ENCODE assay signal across 8 cellular contexts in the genomic region with DNA sequence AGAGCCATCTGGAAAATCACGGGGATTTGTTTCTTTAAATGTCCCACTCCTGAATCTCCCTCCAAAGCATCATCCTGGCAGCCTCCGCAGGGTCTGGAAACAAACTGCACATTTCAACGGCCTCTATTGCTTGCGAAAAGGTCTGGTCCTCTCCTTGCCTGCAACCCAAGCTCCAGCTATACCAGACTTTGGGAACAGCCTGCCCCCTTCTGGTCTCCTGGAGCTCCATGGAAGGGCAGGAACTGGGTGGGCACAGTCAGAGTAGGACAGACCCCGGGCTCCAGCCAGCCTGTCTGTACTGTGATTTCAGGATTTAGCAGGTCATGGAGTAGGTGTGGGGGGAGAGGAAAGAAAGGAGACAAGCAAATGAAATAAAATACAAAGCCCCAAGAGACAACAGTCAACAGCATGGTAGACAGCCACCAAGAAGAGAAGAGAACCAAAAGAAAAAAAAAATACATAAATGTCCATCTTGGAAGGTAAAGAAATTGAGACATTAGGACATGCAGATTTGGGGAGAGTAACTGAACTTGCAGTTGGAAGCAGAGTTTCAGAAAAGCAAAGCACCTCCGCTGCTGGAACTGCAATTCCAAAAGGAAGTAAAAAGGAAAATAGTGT. TPM values are rescaled to one million over a fixed set of nuclear protein-coding genes. Genes with fewer than 3 reads are reported as not detected.
A peak's percentile ranks its signal among the peaks of the same experiment; 100 is the strongest.
DNase-seq lines count a peak whose midpoint lies in the region; ATAC-seq, FAIRE-seq and TF ChIP-seq lines count a peak whose summit lies in the region.

No MANE protein-coding gene starts in this region.

- POLR2A ChIA-PET in GM12878 (lab: Charles Lee): interaction anchor here (0.6 to 3.9 kb wide), 12 partner anchors 16 to 1321 kb away, joined by 3 to 24 read pairs (median 4); no protein-coding TSS in a partner anchor

- 0 out of 2 replicates have a peak, but pooled peaks cover 2% of the 10 kb centered on the region for H4K20me1 ChIP-seq in GM12878 (ENCODE audit: control insufficient read depth, insufficient read depth)

- peak; percentile 65 for ATAC-seq in GM12878
- peak; percentile 84 for ATAC-seq in sciatic nerve
- no peak for ATAC-seq in HG03108 (IDR thresholded peaks at IDR 0.05; ENCODE audit: unreplicated experiment)
- ATAC-seq in GM18907 (IDR thresholded peaks at IDR 0.05; ENCODE audit: unreplicated experiment): no peak

- peak; percentile 84 for TF ChIP-seq RAD21 in GM12878 (IDR thresholded peaks at IDR 0.05; ENCODE audit: insufficient read depth, low read depth, low read length)

- intact Hi-C loops in GM12878 (cut with micrococcal nuclease; ENCODE audit: unreplicated experiment): loop anchor here (2.0 to 10.0 kb wide), 8 partner anchors 51 to 393 kb away; no protein-coding TSS in a partner anchor
- intact Hi-C loops in sciatic nerve (cut with DNase I): no loop called here

- SMC1A ChIA-PET in GM12878 (lab: Charles Lee; ENCODE audit: uncharacterized antibody, unreplicated experiment): interaction anchor here (0.6 to 8.5 kb wide), 51 partner anchors 10 to 607 kb away, joined by 3 to 119 read pairs (median 6); no protein-coding TSS in a partner anchor

- in situ Hi-C loops in GM12878 (cut with MboI): loop anchor here (5.0 kb wide), 2 partner anchors 166 to 211 kb away; no protein-coding TSS in a partner anchor

- H2AFZ ChIP-seq in GM12878 (ENCODE audit: control insufficient read depth, low read depth, low read length): no peak overlapping the region

- H3K27me3 ChIP-seq in BE2C (peaks cover 24% of the 10 kb centered on the region), Peyer's patch (no peaks in the 10 kb centered on the region), GM12878 (replicated peaks in 1 of 2; ENCODE audit: control insufficient read depth in 2 of 2, insufficient read depth in 2 of 2, low read length in 1 of 2) (peaks cover 0 to 3% of the 10 kb centered on the region in 2 experiments; a peak in 3 of 4 replicates)

- BruUV-seq in GM12878 (replicated peaks; lab: Mats Ljungman, UMichigan): TSS peak; percentile 44

- H3K27ac ChIP-seq in Peyer's patch (no peak overlapping the region), GM12878 (ENCODE audit: control insufficient read depth, insufficient read depth) (no peak overlapping the region)

- H3K9me3 ChIP-seq in BE2C (no peaks in the 10 kb centered on the region), Peyer's patch (no peaks in the 10 kb centered on the region), GM12878 (replicated peaks; ENCODE audit: control insufficient read depth, insufficient read depth, low read length) (no peaks in the 10 kb centered on the region; the same call in 2 of the 3 replicates), iPS-18c (ENCODE audit: control insufficient read depth, insufficient read depth, low read length) (peaks cover 2% of the 10 kb centered on the region)

- no peak for TF ChIP-seq EP300 in GM12878 (IDR thresholded peaks at IDR 0.05; ENCODE audit: borderline replicate concordance in 1 of 2, control insufficient read depth in 1 of 2, low read depth in 2 of 2, low read length in 2 of 2)

- H3K36me3 ChIP-seq in BE2C: no peaks in the 10 kb centered on the region
- H3K36me3 ChIP-seq in Peyer's patch: no peaks in the 10 kb centered on the region
- H3K36me3 ChIP-seq in GM12878 (ENCODE audit: control insufficient read depth in 2 of 2, insufficient read depth in 2 of 2, low read length in 1 of 2): no peaks in the 10 kb centered on the region

- H3K4me1 ChIP-seq in BE2C (no peaks in the 10 kb centered on the region), Peyer's patch (peaks cover 0 to 42% (median 17%) of the 10 kb centered on the region in 4 donors), GM12878 (ENCODE audit: control insufficient read depth, insufficient read depth, low read length) (peaks cover 17% of the 10 kb centered on the region)

- no peak for TF ChIP-seq POLR2A in Peyer's patch (IDR thresholded peaks at IDR 0.05)
- TF ChIP-seq POLR2A in GM12878 (IDR thresholded peaks at IDR 0.05; ENCODE audit: low read depth, low read length): no peak

- DNase-seq in BE2C (peak; percentile 83), HFF-Myc (ENCODE audit: extremely low read depth, low read depth) (peak; percentile 36), Peyer's patch (peak; percentile 73 to 86 (median 74)), GM12878 (ENCODE audit: low read depth, low spot score) (no peak), sciatic nerve (ENCODE audit: low spot score) (peak; percentile 85)

- peak; percentile 38 for FAIRE-seq in GM12878 (lab: Jason Lieb, UNC)

- H3K4me3 ChIP-seq in BE2C (ENCODE audit: low read depth, low read length): no peak overlapping the region
- peak overlapping the region; percentile 60 for H3K4me3 ChIP-seq in HFF-Myc (replicated peaks; ENCODE audit: low read depth, low read length)
- H3K4me3 ChIP-seq in Peyer's patch: peak overlapping the region in 2 of 4 donors; percentile 87 to 90
- peak overlapping the region; percentile 68; the same call in 1 of the 2 replicates for H3K4me3 ChIP-seq in GM12878
- H3K4me3 ChIP-seq in iPS-18c (ENCODE audit: insufficient read depth, low read depth, low read length): peak overlapping the region; percentile 75; the same call in 1 of the 2 replicates

- CTCF ChIA-PET in GM12878 (lab: Yijun Ruan, JAX): interaction anchor here (0.6 to 10.5 kb wide), 55 partner anchors 10 to 613 kb away, joined by 3 to 85 read pairs (median 5); no protein-coding TSS in a partner anchor

- 36% methylated on average over 6 of the region's 6 CpGs for WGBS in GM12878 (ENCODE audit: insufficient coverage, insufficient replicate concordance, low lambda C conversion rate, missing lambda C conversion rate)

- RAD21 ChIA-PET in GM12878 (lab: Charles Lee; ENCODE audit: unreplicated experiment): interaction anchor here (0.6 to 11.3 kb wide), 56 partner anchors 9 to 607 kb away, joined by 3 to 111 read pairs (median 6); no protein-coding TSS in a partner anchor

- TF ChIP-seq CTCF in BE2C (IDR thresholded peaks at IDR 0.05; ENCODE audit: low read depth, low read length) (peak; percentile 95), HFF-Myc (IDR thresholded peaks at IDR 0.05; ENCODE audit: low read depth, low read length, missing control alignments) (peak; percentile 81), Peyer's patch (IDR thresholded peaks at IDR 0.05) (peak; percentile 26 to 76 (median 66)), GM12878 (IDR thresholded peaks at IDR 0.05 in 2 of 3, conservative IDR thresholded peaks at IDR 0.05 in 1 of 3; ENCODE audit: control insufficient read depth in 2 of 3, extremely low read depth in 1 of 3, insufficient read depth in 1 of 3, low read depth in 3 of 3, low read length in 3 of 3) (peak; percentile 72 to 76 (median 72))

- H3K4me2 ChIP-seq in GM12878 (ENCODE audit: control insufficient read depth, insufficient read depth): peak overlapping the region; percentile 43

- peaks cover 6% of the 10 kb centered on the region for H3K79me2 ChIP-seq in GM12878 (ENCODE audit: control insufficient read depth, insufficient read depth, low read length)

- peak overlapping the region; percentile 16; the same call in 1 of the 2 replicates for H3K9ac ChIP-seq in GM12878 (ENCODE audit: control insufficient read depth, insufficient read depth, low read length)

TF ChIP-seq in GM12878, 131 proteins besides CTCF, POLR2A, EP300 and RAD21 (continues in another document):
- no peak for TF ChIP-seq ELK1 (IDR thresholded peaks at IDR 0.05; ENCODE audit: low read depth, low read length)
- no peak for TF ChIP-seq BHLHE40 (IDR thresholded peaks at IDR 0.05; ENCODE audit: borderline replicate concordance in 1 of 2, low read depth in 2 of 2, low read length in 1 of 2)
- no peak for TF ChIP-seq CBFB (IDR thresholded peaks at IDR 0.05; ENCODE audit: low read depth)
- no peak for TF ChIP-seq PBX3 (IDR thresholded peaks at IDR 0.05; ENCODE audit: insufficient replicate concordance, low read depth, low read length)
- no peak for TF ChIP-seq HDAC6 (IDR thresholded peaks at IDR 0.05; ENCODE audit: unreplicated experiment)
- TF ChIP-seq ZNF207 (IDR thresholded peaks at IDR 0.05; ENCODE audit: borderline replicate concordance): no peak
- no peak for TF ChIP-seq ESRRA (IDR thresholded peaks at IDR 0.05; ENCODE audit: low read length)

RNA-seq across cellular contexts. Expression of gene XYLT1, which starts 2.7 kb away (rescaled TPM):
- 0.25 TPM for polyA plus RNA-seq in BE2C (2012; ENCODE audit: insufficient read depth, insufficient read length, low read depth)
- total RNA-seq in Peyer's patch (10 to 100 TPM; 18.7 to 42.1 (median 37.7) TPM), GM12878 (2014; rRNA removed) (5.6 and 7.1 TPM in 2 replicates), GM12878 (2014; rRNA removed; fragmentation: Illumina TruSeq; extraction: Trizol) (7.7 and 7.8 TPM in 2 replicates), GM12878 (2021) (13.2 and 14.8 TPM in 2 replicates), sciatic nerve (17.3 TPM)
- total RNA-seq in GM12878 (2013; cell fraction: nucleolus; rRNA removed): 112 and 126 TPM in 2 replicates
- polyA plus RNA-seq in GM12878 (2011; ENCODE audit: low read depth): 3.0 TPM
- polyA plus RNA-seq in GM12878 (2011; rRNA removed) (5.4 and 6.8 TPM in 2 replicates), GM12878 (2014; fragmentation: Illumina TruSeq; extraction: Trizol) (5.8 and 6.9 TPM in 2 replicates), GM12878 (2014; fragmentation: Nextera tagmentation; extraction: Ambion mirVana) (1 to 10 TPM in 1 of 2 experiments, under 1 TPM in 1; 0.88 to 1.1 TPM), GM12878 (2014; rRNA removed) (4.9 and 5.0 TPM in 2 replicates), GM12878 (2016; fragmentation: Nextera tagmentation; extraction: Ambion mirVana) (1 to 10 TPM; 2.9 to 3.2 TPM)
- 7.2 and 8.6 TPM in 2 replicates for polyA plus RNA-seq in GM12878 (2011; cell fraction: cytosol; rRNA removed)
- polyA plus RNA-seq in GM12878 (2011; cell fraction: nucleus; rRNA removed): 12.2 and 13.9 TPM in 2 replicates
- 2.4 and 4.1 TPM in 2 replicates for polyA plus RNA-seq in GM12878 (2012)
- polyA minus RNA-seq in GM12878 (2011; rRNA and poly(A)+ RNA removed): 32.4 and 49.0 TPM in 2 replicates
- 8.1 and 8.3 TPM in 2 replicates for polyA minus RNA-seq in GM12878 (2011; cell fraction: cytosol; rRNA and poly(A)+ RNA removed)
- polyA minus RNA-seq in GM12878 (2011; cell fraction: nucleus; rRNA and poly(A)+ RNA removed): 29.5 and 43.6 TPM in 2 replicates

Comparison
In these comparisons a context has a peak if more than half of its experiments do, and no peak if none do; other contexts are left out.
1. ATAC-seq: peak in GM12878 (single experiment) and sciatic nerve (single experiment); none in HG03108 (single experiment) and GM18907 (single experiment).
2. Peak in every context shown above with its lines, with median percentiles within 50 percentile points of each other: CTCF ChIP-seq.